In the genomic region with DNA sequence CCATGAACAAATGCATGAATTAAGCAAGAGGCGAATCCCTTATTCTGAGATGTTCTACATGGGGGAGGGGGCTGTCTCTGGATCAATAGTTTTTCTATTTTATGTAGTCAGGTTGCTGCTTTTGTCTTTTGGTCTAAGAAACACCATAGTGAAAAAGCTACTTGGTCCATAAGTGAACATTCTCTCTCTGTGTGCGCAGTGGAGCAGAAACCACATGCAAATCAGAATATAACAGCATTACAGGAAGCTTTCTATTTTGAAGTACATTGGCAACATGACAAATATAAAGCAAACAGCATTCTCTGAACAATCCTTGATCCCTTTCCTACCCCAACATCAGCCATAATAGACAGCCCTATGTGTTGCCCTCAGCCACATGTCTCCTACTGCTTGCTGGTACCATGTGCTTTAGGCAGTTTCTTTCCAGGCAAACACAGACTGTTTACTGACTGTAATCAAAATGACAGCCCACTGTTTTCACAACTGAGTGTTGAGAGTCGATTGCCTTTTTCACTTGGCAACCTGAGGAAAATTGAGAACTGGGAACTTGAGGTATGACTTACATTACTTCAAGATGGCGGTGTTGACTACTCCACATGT, we compare ENCODE assay signal across 11 cellular contexts. TPM values are rescaled to one million over a fixed set of nuclear protein-coding genes. Genes with fewer than 3 reads are reported as not detected.
DNase-seq lines count a peak whose midpoint lies in the region; ATAC-seq, FAIRE-seq and TF ChIP-seq lines count a peak whose summit lies in the region.
"Had no signal": no experiment of that assay in that cellular context is flagged by ENCODE, and none has a peak within 500 bp of the region (broad histone marks: within the 10 kb centered on the region; RNA-seq: fewer than 3 reads in every experiment).

No MANE protein-coding gene starts in this region.

- H3K4me1 ChIP-seq in GM12878 (ENCODE audit: control insufficient read depth, insufficient read depth, low read length), result peaks cover 6% of the 10 kb centered on the region; the same call in 1 of the 2 replicates

- no peaks in the 10 kb centered on the region for H3K27me3 Mint-ChIP-seq in T-cell

- 0 out of 4 replicates have a peak, but pooled peaks of 1 of the 2 experiments have one; percentile 35 for TF ChIP-seq EP300 in GM12878 (IDR thresholded peaks at IDR 0.05; ENCODE audit: borderline replicate concordance in 1 of 2, control insufficient read depth in 1 of 2, low read depth in 2 of 2, low read length in 2 of 2)

- no peaks in the 10 kb centered on the region for H4K20me1 ChIP-seq in GM12878 (ENCODE audit: control insufficient read depth, insufficient read depth)

- WGBS in GM12878 (ENCODE audit: insufficient coverage, insufficient replicate concordance, low lambda C conversion rate, missing lambda C conversion rate), result 11% methylated on average over 4 of the region's 4 CpGs

- no peak for TF ChIP-seq RAD21 in GM12878 (IDR thresholded peaks at IDR 0.05; ENCODE audit: insufficient read depth, low read depth, low read length)

- CTCF ChIA-PET in GM12878 (lab: Yijun Ruan, JAX), result interaction anchor here (0.6 to 1.5 kb wide), 4 partner anchors 10 to 177 kb away, joined by 3 to 8 read pairs (median 4); partner anchors contain the start of genes SCN2A and SCN3A
- CTCF ChIA-PET in T-cell (lab: Charles Lee), result no interaction called here

- no TSS peak for BruUV-seq in GM12878 (replicated peaks; lab: Mats Ljungman, UMichigan)

- ATAC-seq in GM18870 (IDR thresholded peaks at IDR 0.05; ENCODE audit: unreplicated experiment) (peak; percentile 97), HG02588 (IDR thresholded peaks at IDR 0.05; ENCODE audit: unreplicated experiment) (peak; percentile 96), HG03521 (IDR thresholded peaks at IDR 0.05; ENCODE audit: unreplicated experiment) (peak; percentile 93), GM12878 (peak; percentile 98), T-cell (replicated peaks in 1 of 4) (no peak)

- peak overlapping the region; percentile 51; the same call in 1 of the 2 replicates for H3K27ac ChIP-seq in GM12878 (ENCODE audit: control insufficient read depth, insufficient read depth)

- H3K36me3 ChIP-seq in GM12878 (ENCODE audit: control insufficient read depth in 2 of 2, insufficient read depth in 2 of 2, low read length in 1 of 2) (no peaks in the 10 kb centered on the region), H7 (replicated peaks; ENCODE audit: control insufficient read depth, insufficient read depth, low read length) (no peaks in the 10 kb centered on the region)

- H3K27me3 ChIP-seq in GM12878 (replicated peaks in 1 of 2; ENCODE audit: control insufficient read depth in 2 of 2, insufficient read depth in 2 of 2, low read length in 1 of 2) (no peaks in the 10 kb centered on the region), H7 (ENCODE audit: control insufficient read depth, insufficient read depth, low read length) (no peaks in the 10 kb centered on the region)

- DNase-seq in GM12878 (ENCODE audit: low read depth, low spot score) (peak; percentile 61), amygdala (lab: John Stamatoyannopoulos, UW) (no peak), H7 (no peak), T-cell (no peak), DMS114 treated with DMSO at 0.1 percent for 48 hours (lab: John Stamatoyannopoulos, UW; ENCODE audit: unreplicated experiment) (no peak)
- DNase-seq: effector CD4-positive, alpha-beta T cell; substantia nigra had no signal

- SMC1A ChIA-PET in GM12878 (lab: Charles Lee; ENCODE audit: uncharacterized antibody, unreplicated experiment), result interaction anchor here (1.0 to 1.6 kb wide), 2 partner anchors 10 to 12 kb away, joined by 3 to 5 read pairs; partner anchors contain the start of gene SCN3A

- POLR2A ChIA-PET in GM12878 (lab: Charles Lee), result no interaction called here
- POLR2A ChIA-PET in T-cell (lab: Charles Lee), result no interaction called here

- no peaks in the 10 kb centered on the region for H3K9me3 ChIP-seq in GM12878 (replicated peaks; ENCODE audit: control insufficient read depth, insufficient read depth, low read length)

- no peak overlapping the region for H3K4me3 Mint-ChIP-seq in T-cell

- H3K4me2 ChIP-seq in GM12878 (ENCODE audit: control insufficient read depth, insufficient read depth), result peak overlapping the region; percentile 26

- intact Hi-C loops in GM12878 (cut with micrococcal nuclease; ENCODE audit: unreplicated experiment), result no loop called here

- no peak for TF ChIP-seq POLR2A in GM12878 (IDR thresholded peaks at IDR 0.05; ENCODE audit: low read depth, low read length)

- no peaks in the 10 kb centered on the region for H3K9me3 Mint-ChIP-seq in T-cell

- peak; percentile 97 for FAIRE-seq in GM12878 (lab: Jason Lieb, UNC)

- no peaks in the 10 kb centered on the region for H3K36me3 Mint-ChIP-seq in T-cell

- in situ Hi-C loops in GM12878 (cut with MboI), result no loop called here

- H2AFZ ChIP-seq in GM12878 (ENCODE audit: control insufficient read depth, low read depth, low read length), result peak overlapping the region; percentile 70

- no peak overlapping the region for H3K9ac ChIP-seq in GM12878 (ENCODE audit: control insufficient read depth, insufficient read depth, low read length)

- H3K27ac Mint-ChIP-seq in T-cell, result no peak overlapping the region

- peak overlapping the region; percentile 26; the same call in 1 of the 2 replicates for H3K4me3 ChIP-seq in GM12878
- no peak overlapping the region for H3K4me3 ChIP-seq in H7 (ENCODE audit: insufficient read depth, low read depth, low read length)

- no peak for TF ChIP-seq CTCF in GM12878 (IDR thresholded peaks at IDR 0.05 in 2 of 3, conservative IDR thresholded peaks at IDR 0.05 in 1 of 3; ENCODE audit: control insufficient read depth in 2 of 3, extremely low read depth in 1 of 3, insufficient read depth in 1 of 3, low read depth in 3 of 3, low read length in 3 of 3)

- no peaks in the 10 kb centered on the region for H3K4me1 Mint-ChIP-seq in T-cell

- RAD21 ChIA-PET in GM12878 (lab: Charles Lee; ENCODE audit: unreplicated experiment), result interaction anchor here (1.1 kb wide), 1 partner anchor 200 kb away, joined by 3 read pairs; no protein-coding TSS in a partner anchor

- H3K79me2 ChIP-seq in GM12878 (ENCODE audit: control insufficient read depth, insufficient read depth, low read length), result no peaks in the 10 kb centered on the region

TF ChIP-seq in GM12878, 131 proteins besides CTCF, POLR2A, EP300 and RAD21 (continues in another document):
- TF ChIP-seq NR2C1 (IDR thresholded peaks at IDR 0.05) (no peak), TAF1 (IDR thresholded peaks at IDR 0.05; ENCODE audit: borderline replicate concordance, low read depth, low read length) (no peak), POU2F2 (IDR thresholded peaks at IDR 0.05; ENCODE audit: borderline replicate concordance, low read depth, low read length) (peak; percentile 95)
- TF ChIP-seq, protein P1, sequence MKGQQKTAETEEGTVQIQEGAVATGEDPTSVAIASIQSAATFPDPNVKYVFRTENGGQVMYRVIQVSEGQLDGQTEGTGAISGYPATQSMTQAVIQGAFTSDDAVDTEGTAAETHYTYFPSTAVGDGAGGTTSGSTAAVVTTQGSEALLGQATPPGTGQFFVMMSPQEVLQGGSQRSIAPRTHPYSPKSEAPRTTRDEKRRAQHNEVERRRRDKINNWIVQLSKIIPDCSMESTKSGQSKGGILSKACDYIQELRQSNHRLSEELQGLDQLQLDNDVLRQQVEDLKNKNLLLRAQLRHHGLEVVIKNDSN (IDR thresholded peaks at IDR 0.05; ENCODE audit: borderline replicate concordance, extremely low read length, insufficient read depth, low read depth, low read length), result no peak

RNA-seq across cellular contexts. Expression of gene SCN3A, which starts 10.6 kb away (rescaled TPM):
- total RNA-seq in GM12878 (2013; cell fraction: nucleolus; rRNA removed), result not detected in 2 replicates
- total RNA-seq in GM12878 (2014; rRNA removed) (0.06 and 0.11 TPM in 2 replicates), GM12878 (2014; rRNA removed; fragmentation: Illumina TruSeq; extraction: Trizol) (0.04 and 0.14 TPM in 2 replicates), GM12878 (2021) (0.05 and 0.21 TPM in 2 replicates), T-cell (under 1 TPM; 0.06 to 0.48 (median 0.30) TPM)
- polyA plus RNA-seq in GM12878 (2011; ENCODE audit: low read depth), result 0.03 TPM
- polyA plus RNA-seq in GM12878 (2011; rRNA removed) (0.34 and 0.62 TPM in 2 replicates), GM12878 (2014; fragmentation: Illumina TruSeq; extraction: Trizol) (0.03 and 0.06 TPM in 2 replicates), GM12878 (2014; fragmentation: Nextera tagmentation; extraction: Ambion mirVana) (under 1 TPM in 1 of 2 experiments, not detected in 1; 0.09 TPM), GM12878 (2014; rRNA removed) (0.05 TPM in 2 replicates), GM12878 (2016; fragmentation: Nextera tagmentation; extraction: Ambion mirVana) (not detected)
- 0.12 and 0.15 TPM in 2 replicates for polyA plus RNA-seq in GM12878 (2011; cell fraction: cytosol; rRNA removed)
- polyA plus RNA-seq in GM12878 (2011; cell fraction: nucleus; rRNA removed), result 0.69 and 0.73 TPM in 2 replicates
- polyA plus RNA-seq in GM12878 (2012), result 0.03 and 0.04 TPM in 2 replicates
- polyA minus RNA-seq in GM12878 (2011; rRNA and poly(A)+ RNA removed), result 0.73 and 0.77 TPM in 2 replicates
- 0.21 and 0.40 TPM in 2 replicates for polyA minus RNA-seq in GM12878 (2011; cell fraction: cytosol; rRNA and poly(A)+ RNA removed)
- polyA minus RNA-seq in GM12878 (2011; cell fraction: nucleus; rRNA and poly(A)+ RNA removed), result 0.24 and 0.57 TPM in 2 replicates
- not detected in 2 replicates for total RNA-seq in H7 (2014; rRNA removed; shearing (Covaris generic))

RNA-seq across cellular contexts. Expression of gene SCN2A, which starts 45.9 kb away (rescaled TPM):
- not detected in 2 replicates for total RNA-seq in GM12878 (2013; cell fraction: nucleolus; rRNA removed)
- not detected in 2 replicates for total RNA-seq in GM12878 (2014; rRNA removed)
- total RNA-seq in GM12878 (2014; rRNA removed; fragmentation: Illumina TruSeq; extraction: Trizol), result not detected in 2 replicates
- total RNA-seq in GM12878 (2021), result not detected in 2 replicates
- polyA plus RNA-seq in GM12878 (2011; ENCODE audit: low read depth), result not detected
- polyA plus RNA-seq in GM12878 (2011; rRNA removed), result 0.01 and 0.03 TPM in 2 replicates
- under 0.01 and 0.01 TPM in 2 replicates for polyA plus RNA-seq in GM12878 (2011; cell fraction: cytosol; rRNA removed)
- 0.06 and 0.07 TPM in 2 replicates for polyA plus RNA-seq in GM12878 (2011; cell fraction: nucleus; rRNA removed)
- not detected in 2 replicates for polyA plus RNA-seq in GM12878 (2012)
- 0.01 TPM in 1 of 2 replicates, not detected in the other for polyA plus RNA-seq in GM12878 (2014; fragmentation: Illumina TruSeq; extraction: Trizol)
- polyA plus RNA-seq in GM12878 (2014; fragmentation: Nextera tagmentation; extraction: Ambion mirVana), result not detected
- polyA plus RNA-seq in GM12878 (2014; rRNA removed), result 0.05 TPM in 1 of 2 replicates, not detected in the other
- polyA plus RNA-seq in GM12878 (2016; fragmentation: Nextera tagmentation; extraction: Ambion mirVana), result not detected
- polyA minus RNA-seq in GM12878 (2011; rRNA and poly(A)+ RNA removed), result under 0.01 and 0.05 TPM in 2 replicates
- polyA minus RNA-seq in GM12878 (2011; cell fraction: cytosol; rRNA and poly(A)+ RNA removed), result not detected in 2 replicates
- 0.12 and 0.19 TPM in 2 replicates for polyA minus RNA-seq in GM12878 (2011; cell fraction: nucleus; rRNA and poly(A)+ RNA removed)
- under 0.01 TPM in 1 of 2 replicates, not detected in the other for total RNA-seq in H7 (2014; rRNA removed; shearing (Covaris generic))
- not detected for total RNA-seq in T-cell
- total RNA-seq: skeletal muscle tissue had no signal

Comparison
In these comparisons a context has a peak if more than half of its experiments do, and no peak if none do; other contexts are left out.
1. ATAC-seq: peak in GM18870 (single experiment), HG02588 (single experiment), HG03521 (single experiment) and GM12878 (single experiment); none in T-cell (0 of 4).